ENCODE assay signal across 2 cellular contexts in the genomic region with DNA sequence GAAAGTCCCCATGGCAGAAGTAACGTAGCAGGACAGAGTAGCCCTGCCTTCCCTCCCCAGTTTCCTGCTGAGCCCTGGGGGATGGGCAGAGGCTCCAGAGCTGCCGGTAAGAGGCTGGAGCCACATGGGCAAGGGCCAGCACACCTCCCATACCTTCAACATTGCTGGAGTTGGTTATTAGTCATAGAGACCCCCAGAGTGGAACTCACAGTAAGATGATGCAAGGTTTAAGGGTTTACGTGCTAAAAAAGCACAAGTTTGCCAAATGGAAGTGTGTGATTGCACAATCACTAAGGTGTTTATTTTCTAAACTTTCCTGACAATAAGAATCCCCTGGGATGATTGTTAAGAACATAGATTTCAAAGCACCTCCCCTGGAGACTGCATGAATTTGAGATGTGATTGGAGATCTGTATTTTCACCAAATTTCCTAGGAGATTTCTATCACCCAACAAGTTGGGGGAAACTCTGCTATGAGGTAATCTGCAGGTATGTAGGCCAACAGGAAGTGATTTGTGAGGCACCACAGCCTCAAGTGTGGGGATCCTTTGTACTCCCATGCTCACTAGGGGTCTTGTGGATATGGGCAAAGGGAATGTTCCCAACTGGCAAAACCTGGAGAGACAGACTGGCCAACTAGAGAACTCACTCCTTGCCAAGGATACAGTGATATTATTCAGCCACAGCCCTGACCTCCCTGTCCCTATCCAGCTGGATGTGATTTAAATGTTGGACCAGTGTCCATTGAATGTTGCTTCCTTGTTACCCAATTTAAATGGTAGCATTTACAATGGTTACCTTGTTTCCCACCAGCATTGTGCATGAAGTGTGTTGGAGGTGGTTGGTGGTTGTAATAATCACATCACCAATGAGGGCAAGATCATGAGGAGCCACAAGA.
TF ChIP-seq lines count a peak whose summit lies in the region.

No MANE protein-coding gene starts in this region.

TF ChIP-seq in SK-N-SH, 30 proteins besides CTCF, POLR2A, EP300 and RAD21 (continued from another document):
- TF ChIP-seq, protein P1, sequence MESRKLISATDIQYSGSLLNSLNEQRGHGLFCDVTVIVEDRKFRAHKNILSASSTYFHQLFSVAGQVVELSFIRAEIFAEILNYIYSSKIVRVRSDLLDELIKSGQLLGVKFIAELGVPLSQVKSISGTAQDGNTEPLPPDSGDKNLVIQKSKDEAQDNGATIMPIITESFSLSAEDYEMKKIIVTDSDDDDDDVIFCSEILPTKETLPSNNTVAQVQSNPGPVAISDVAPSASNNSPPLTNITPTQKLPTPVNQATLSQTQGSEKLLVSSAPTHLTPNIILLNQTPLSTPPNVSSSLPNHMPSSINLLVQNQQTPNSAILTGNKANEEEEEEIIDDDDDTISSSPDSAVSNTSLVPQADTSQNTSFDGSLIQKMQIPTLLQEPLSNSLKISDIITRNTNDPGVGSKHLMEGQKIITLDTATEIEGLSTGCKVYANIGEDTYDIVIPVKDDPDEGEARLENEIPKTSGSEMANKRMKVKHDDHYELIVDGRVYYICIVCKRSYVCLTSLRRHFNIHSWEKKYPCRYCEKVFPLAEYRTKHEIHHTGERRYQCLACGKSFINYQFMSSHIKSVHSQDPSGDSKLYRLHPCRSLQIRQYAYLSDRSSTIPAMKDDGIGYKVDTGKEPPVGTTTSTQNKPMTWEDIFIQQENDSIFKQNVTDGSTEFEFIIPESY (IDR thresholded peaks at IDR 0.05; ENCODE audit: borderline replicate concordance, low read depth) = no peak
- TF ChIP-seq JUND (IDR thresholded peaks at IDR 0.05) (no peak), TAF1 (IDR thresholded peaks at IDR 0.05; ENCODE audit: borderline replicate concordance, low read depth, low read length) (no peak), RCOR1 (IDR thresholded peaks at IDR 0.05; ENCODE audit: low read length) (no peak), GABPA (IDR thresholded peaks at IDR 0.05; ENCODE audit: low read depth) (no peak), IRF3 (IDR thresholded peaks at IDR 0.05; ENCODE audit: low read depth, low read length) (no peak), REST (IDR thresholded peaks at IDR 0.05; ENCODE audit: low read depth, low read length) (no peak), MXI1 (IDR thresholded peaks at IDR 0.05; ENCODE audit: low read depth, low read length) (no peak), NFIC (IDR thresholded peaks at IDR 0.05; ENCODE audit: borderline replicate concordance) (no peak), SIN3A (IDR thresholded peaks at IDR 0.05; ENCODE audit: borderline replicate concordance, low read depth, low read length) (no peak), FOXJ3 (CRISPR knock-in tag; IDR thresholded peaks at IDR 0.05) (no peak), PBX3 (IDR thresholded peaks at IDR 0.05) (no peak)
- TF ChIP-seq, protein P2, sequence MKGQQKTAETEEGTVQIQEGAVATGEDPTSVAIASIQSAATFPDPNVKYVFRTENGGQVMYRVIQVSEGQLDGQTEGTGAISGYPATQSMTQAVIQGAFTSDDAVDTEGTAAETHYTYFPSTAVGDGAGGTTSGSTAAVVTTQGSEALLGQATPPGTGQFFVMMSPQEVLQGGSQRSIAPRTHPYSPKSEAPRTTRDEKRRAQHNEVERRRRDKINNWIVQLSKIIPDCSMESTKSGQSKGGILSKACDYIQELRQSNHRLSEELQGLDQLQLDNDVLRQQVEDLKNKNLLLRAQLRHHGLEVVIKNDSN (IDR thresholded peaks at IDR 0.05; ENCODE audit: borderline replicate concordance, low read depth) = no peak
- TF ChIP-seq, protein P3, sequence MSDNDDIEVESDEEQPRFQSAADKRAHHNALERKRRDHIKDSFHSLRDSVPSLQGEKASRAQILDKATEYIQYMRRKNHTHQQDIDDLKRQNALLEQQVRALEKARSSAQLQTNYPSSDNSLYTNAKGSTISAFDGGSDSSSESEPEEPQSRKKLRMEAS (IDR thresholded peaks at IDR 0.05; ENCODE audit: low read depth) = no peak

TF ChIP-seq in SK-N-SH treated with all-trans-retinoic acid at 6 μM for 48 hours, 23 proteins besides CTCF, POLR2A, EP300 and RAD21 (continued from another document):
- TF ChIP-seq, protein P4, sequence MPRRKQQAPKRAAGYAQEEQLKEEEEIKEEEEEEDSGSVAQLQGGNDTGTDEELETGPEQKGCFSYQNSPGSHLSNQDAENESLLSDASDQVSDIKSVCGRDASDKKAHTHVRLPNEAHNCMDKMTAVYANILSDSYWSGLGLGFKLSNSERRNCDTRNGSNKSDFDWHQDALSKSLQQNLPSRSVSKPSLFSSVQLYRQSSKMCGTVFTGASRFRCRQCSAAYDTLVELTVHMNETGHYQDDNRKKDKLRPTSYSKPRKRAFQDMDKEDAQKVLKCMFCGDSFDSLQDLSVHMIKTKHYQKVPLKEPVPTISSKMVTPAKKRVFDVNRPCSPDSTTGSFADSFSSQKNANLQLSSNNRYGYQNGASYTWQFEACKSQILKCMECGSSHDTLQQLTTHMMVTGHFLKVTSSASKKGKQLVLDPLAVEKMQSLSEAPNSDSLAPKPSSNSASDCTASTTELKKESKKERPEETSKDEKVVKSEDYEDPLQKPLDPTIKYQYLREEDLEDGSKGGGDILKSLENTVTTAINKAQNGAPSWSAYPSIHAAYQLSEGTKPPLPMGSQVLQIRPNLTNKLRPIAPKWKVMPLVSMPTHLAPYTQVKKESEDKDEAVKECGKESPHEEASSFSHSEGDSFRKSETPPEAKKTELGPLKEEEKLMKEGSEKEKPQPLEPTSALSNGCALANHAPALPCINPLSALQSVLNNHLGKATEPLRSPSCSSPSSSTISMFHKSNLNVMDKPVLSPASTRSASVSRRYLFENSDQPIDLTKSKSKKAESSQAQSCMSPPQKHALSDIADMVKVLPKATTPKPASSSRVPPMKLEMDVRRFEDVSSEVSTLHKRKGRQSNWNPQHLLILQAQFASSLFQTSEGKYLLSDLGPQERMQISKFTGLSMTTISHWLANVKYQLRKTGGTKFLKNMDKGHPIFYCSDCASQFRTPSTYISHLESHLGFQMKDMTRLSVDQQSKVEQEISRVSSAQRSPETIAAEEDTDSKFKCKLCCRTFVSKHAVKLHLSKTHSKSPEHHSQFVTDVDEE (CRISPR knock-in tag; IDR thresholded peaks at IDR 0.05) = no peak
- TF ChIP-seq ISL1 (CRISPR knock-in tag; IDR thresholded peaks at IDR 0.05) (no peak), ZNF70 (CRISPR knock-in tag; IDR thresholded peaks at IDR 0.05) (no peak), CSRNP3 (CRISPR knock-in tag; IDR thresholded peaks at IDR 0.05) (no peak), OSR1 (CRISPR knock-in tag; IDR thresholded peaks at IDR 0.05) (no peak), SNAI2 (CRISPR knock-in tag; IDR thresholded peaks at IDR 0.05) (no peak), ESRRG (CRISPR knock-in tag; IDR thresholded peaks at IDR 0.05) (no peak), ZNF8 (CRISPR knock-in tag; IDR thresholded peaks at IDR 0.05) (no peak), BACH2 (CRISPR knock-in tag; IDR thresholded peaks at IDR 0.05; ENCODE audit: borderline replicate concordance) (no peak), ZFP3 (CRISPR knock-in tag; IDR thresholded peaks at IDR 0.05) (no peak), TOX (CRISPR knock-in tag; IDR thresholded peaks at IDR 0.05; ENCODE audit: borderline replicate concordance) (no peak), RARB (CRISPR knock-in tag; IDR thresholded peaks at IDR 0.05) (no peak), PPARA (CRISPR knock-in tag; IDR thresholded peaks at IDR 0.05; ENCODE audit: borderline replicate concordance) (no peak), ZNF565 (CRISPR knock-in tag; conservative IDR thresholded peaks at IDR 0.05; ENCODE audit: low read depth) (no peak), ZFP30 (CRISPR knock-in tag; IDR thresholded peaks at IDR 0.05) (no peak), TCF4 (CRISPR knock-in tag; IDR thresholded peaks at IDR 0.05; ENCODE audit: borderline replicate concordance) (no peak)
- TF ChIP-seq, protein P5, sequence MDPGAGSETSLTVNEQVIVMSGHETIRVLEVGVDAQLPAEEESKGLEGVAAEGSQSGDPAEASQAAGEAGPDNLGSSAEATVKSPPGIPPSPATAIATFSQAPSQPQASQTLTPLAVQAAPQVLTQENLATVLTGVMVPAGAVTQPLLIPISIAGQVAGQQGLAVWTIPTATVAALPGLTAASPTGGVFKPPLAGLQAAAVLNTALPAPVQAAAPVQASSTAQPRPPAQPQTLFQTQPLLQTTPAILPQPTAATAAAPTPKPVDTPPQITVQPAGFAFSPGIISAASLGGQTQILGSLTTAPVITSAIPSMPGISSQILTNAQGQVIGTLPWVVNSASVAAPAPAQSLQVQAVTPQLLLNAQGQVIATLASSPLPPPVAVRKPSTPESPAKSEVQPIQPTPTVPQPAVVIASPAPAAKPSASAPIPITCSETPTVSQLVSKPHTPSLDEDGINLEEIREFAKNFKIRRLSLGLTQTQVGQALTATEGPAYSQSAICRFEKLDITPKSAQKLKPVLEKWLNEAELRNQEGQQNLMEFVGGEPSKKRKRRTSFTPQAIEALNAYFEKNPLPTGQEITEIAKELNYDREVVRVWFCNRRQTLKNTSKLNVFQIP (CRISPR knock-in tag; IDR thresholded peaks at IDR 0.05; ENCODE audit: borderline replicate concordance, low read depth) = no peak
- TF ChIP-seq, protein P6, sequence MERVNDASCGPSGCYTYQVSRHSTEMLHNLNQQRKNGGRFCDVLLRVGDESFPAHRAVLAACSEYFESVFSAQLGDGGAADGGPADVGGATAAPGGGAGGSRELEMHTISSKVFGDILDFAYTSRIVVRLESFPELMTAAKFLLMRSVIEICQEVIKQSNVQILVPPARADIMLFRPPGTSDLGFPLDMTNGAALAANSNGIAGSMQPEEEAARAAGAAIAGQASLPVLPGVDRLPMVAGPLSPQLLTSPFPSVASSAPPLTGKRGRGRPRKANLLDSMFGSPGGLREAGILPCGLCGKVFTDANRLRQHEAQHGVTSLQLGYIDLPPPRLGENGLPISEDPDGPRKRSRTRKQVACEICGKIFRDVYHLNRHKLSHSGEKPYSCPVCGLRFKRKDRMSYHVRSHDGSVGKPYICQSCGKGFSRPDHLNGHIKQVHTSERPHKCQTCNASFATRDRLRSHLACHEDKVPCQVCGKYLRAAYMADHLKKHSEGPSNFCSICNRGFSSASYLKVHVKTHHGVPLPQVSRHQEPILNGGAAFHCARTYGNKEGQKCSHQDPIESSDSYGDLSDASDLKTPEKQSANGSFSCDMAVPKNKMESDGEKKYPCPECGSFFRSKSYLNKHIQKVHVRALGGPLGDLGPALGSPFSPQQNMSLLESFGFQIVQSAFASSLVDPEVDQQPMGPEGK (CRISPR knock-in tag; IDR thresholded peaks at IDR 0.05; ENCODE audit: borderline replicate concordance) = no peak
